Comparison of ENCODE assay signal across 25 cellular contexts in the genomic region with DNA sequence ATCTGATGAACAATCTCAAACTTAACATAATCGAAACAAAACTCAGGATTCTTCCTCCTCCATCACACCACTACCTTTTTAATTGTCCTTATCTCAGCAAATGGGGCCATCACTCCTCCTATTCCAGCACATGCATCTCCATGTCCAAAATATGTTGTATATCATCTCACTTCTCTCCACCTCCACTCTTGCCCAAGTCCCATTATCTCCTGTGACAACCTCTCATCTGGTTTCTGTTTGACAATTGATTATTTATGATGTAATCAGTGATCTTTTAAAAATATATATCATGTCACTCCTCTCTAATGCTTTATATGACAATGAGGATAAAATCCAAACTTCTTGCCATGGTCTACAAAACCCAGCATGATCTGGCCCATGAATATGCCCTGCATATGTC.
"Had no signal": no experiment of that assay in that cellular context is flagged by ENCODE, and none has a peak within 500 bp of the region (broad histone marks: within the 10 kb centered on the region; RNA-seq: fewer than 3 reads in every experiment).

No MANE protein-coding gene starts in this region.

- H3K36me3 ChIP-seq: neural progenitor cell, ovary, stomach, thoracic aorta, thyroid gland, tibial nerve, upper lobe of left lung, vagina had no signal

- H3K4me2 ChIP-seq: neural progenitor cell had no signal

- H2AFZ ChIP-seq: neural progenitor cell, parathyroid adenoma had no signal

- H3K4me1 ChIP-seq: neural progenitor cell, parathyroid adenoma, psoas muscle, stomach, thyroid gland, tibial nerve, upper lobe of left lung, vagina had no signal

- FAIRE-seq: urothelium cell line had no signal

- H3K9me3 ChIP-seq: ovary, psoas muscle, stomach, thoracic aorta, thyroid gland, tibial nerve, upper lobe of left lung, vagina had no signal

- H3K79me2 ChIP-seq: parathyroid adenoma had no signal

- H3K27me3 ChIP-seq: neural progenitor cell, ovary, thyroid gland, tibial nerve, upper lobe of left lung, vagina had no signal

- H3K9ac ChIP-seq: neural progenitor cell, parathyroid adenoma had no signal

- DNase-seq: natural killer cell; occipital lobe; ovary; posterior cingulate gyrus; psoas muscle; right cardiac atrium; stimulated activated CD4-positive, alpha-beta T cell treated with anti-CD3 and anti-CD28 coated beads, Interleukin-15, amount 100 ng/mL, for 24 hours; stimulated activated CD4-positive, alpha-beta T cell treated with anti-CD3 and anti-CD28 coated beads, Interleukin-2, amount 100 ng/mL, for 24 hours; stimulated activated CD4-positive, alpha-beta T cell treated with anti-CD3 and anti-CD28 coated beads, Interleukin-2, amount 100 ng/mL, for 48 hours; stimulated activated CD4-positive, alpha-beta T cell treated with anti-CD3 and anti-CD28 coated beads, Interleukin-4, amount 100 ng/mL, for 24 hours; stimulated activated naive B cell treated with anti-CD40 and anti-IgM and Interleukin-4, amounts not matched to agents 10 μg/mL and 1 μg/mL and 100 μg/mL, for 72 hours; stimulated activated naive CD4-positive, alpha-beta T cell treated with Interleukin-2 at 50 U/mL for 16 hours; stomach; thyroid gland; trophoblast cell; upper lobe of left lung had no signal

- H3K27ac ChIP-seq: neural progenitor cell, ovary, parathyroid adenoma, psoas muscle, skin epidermis, stomach, thoracic aorta, thyroid gland, tibial nerve, upper lobe of left lung, vagina had no signal

- ATAC-seq: natural killer cell; psoas muscle; right cardiac atrium; sciatic nerve; stimulated activated effector memory CD8-positive, alpha-beta T cell treated with anti-CD3 and anti-CD28 coated beads, Interleukin-12 subunit alpha, Interleukin-12 subunit beta, amount 100 ng/mL, for 72 hours; stimulated activated naive B cell treated with anti-CD40 and anti-IgM and Interleukin-4, amounts not matched to agents 10 μg/mL and 1 μg/mL and 100 μg/mL, for 72 hours had no signal

- H3K4me3 ChIP-seq: neural progenitor cell, ovary, psoas muscle, skin epidermis, stomach, thoracic aorta, thyroid gland, tibial nerve, upper lobe of left lung, vagina had no signal
